ENCODE assay signal across 15 cellular contexts in genomic region chr2:220937231-220937630, GRCh38.
A peak's percentile ranks its signal among the peaks of the same experiment; 100 is the strongest.
DNase-seq lines count a peak whose midpoint lies in the region; ATAC-seq, FAIRE-seq and TF ChIP-seq lines count a peak whose summit lies in the region.
"Had no signal": no experiment of that assay in that cellular context is flagged by ENCODE, and none has a peak within 500 bp of the region (broad histone marks: within the 10 kb centered on the region; RNA-seq: fewer than 3 reads in every experiment).

No MANE protein-coding gene starts in this region.

- POLR2A ChIA-PET in HepG2 (lab: Yijun Ruan, JAX) = no interaction called here

- CTCF ChIA-PET in HepG2 (lab: Yijun Ruan, JAX; ENCODE audit: low intra/inter-chr PET ratio, low total read pairs) = no interaction called here

- H3K27ac ChIP-seq in HepG2 (ENCODE audit: extremely low read length, insufficient read depth, low read length) (peak overlapping the region; percentile 5), right lobe of liver (no peak overlapping the region), cardiac muscle cell (peak overlapping the region; percentile 67)
- H3K27ac ChIP-seq: GM23248 had no signal

- no peaks in the 10 kb centered on the region for H3K36me3 ChIP-seq in HepG2 (replicated peaks in 1 of 2; ENCODE audit: control insufficient read depth in 1 of 2, insufficient read depth in 2 of 2, low read length in 2 of 2)
- no peaks in the 10 kb centered on the region for H3K36me3 ChIP-seq in right lobe of liver
- no peaks in the 10 kb centered on the region for H3K36me3 ChIP-seq in cardiac muscle cell

- H2AFZ ChIP-seq in HepG2 (ENCODE audit: low read length) = no peak overlapping the region
- H2AFZ ChIP-seq: GM23248 had no signal

- intact Hi-C loops in HepG2 (cut with micrococcal nuclease; ENCODE audit: unreplicated experiment) = no loop called here
- intact Hi-C loops in right lobe of liver (cut with DNase I) = no loop called here
- intact Hi-C loops in left ventricle myocardium superior (cut with micrococcal nuclease) = no loop called here

- no peaks in the 10 kb centered on the region for H4K20me1 ChIP-seq in HepG2 (ENCODE audit: insufficient read depth, low read length)

- H3K4me1 ChIP-seq in HepG2 (ENCODE audit: insufficient read depth, low read length) (peaks cover 25% of the 10 kb centered on the region), right lobe of liver (no peaks in the 10 kb centered on the region), cardiac muscle cell (ENCODE audit: low read depth) (peaks cover 26% of the 10 kb centered on the region)

- ATAC-seq in HepG2 (no peak), right lobe of liver (no peak), left ventricle myocardium superior (peak; percentile 89)

- no peak for DNase-seq in HepG2 (ENCODE audit: low spot score)
- no peak for DNase-seq in right lobe of liver
- no peak for DNase-seq in cardiac muscle cell (ENCODE audit: low read depth in 1 of 2, low spot score in 1 of 2)
- no peak for DNase-seq in left ventricle myocardium superior
- no peak for DNase-seq in NCI-H345 (lab: John Stamatoyannopoulos, UW)
- DNase-seq in AML-193 (lab: John Stamatoyannopoulos, UW) = no peak
- DNase-seq in NCI-H226 = no peak
- DNase-seq: ACHN; C1 segment of cervical spinal cord; CD4-positive, alpha-beta T cell; DMS79; GM23248 had no signal

- H3K79me2 ChIP-seq in HepG2 (ENCODE audit: insufficient read depth, low read length) = no peaks in the 10 kb centered on the region

- TF ChIP-seq EP300 in HepG2 (IDR thresholded peaks at IDR 0.05; ENCODE audit: low read depth in 2 of 2, low read length in 2 of 2) (no peak), HepG2 (CRISPR knock-in tag; IDR thresholded peaks at IDR 0.05; ENCODE audit: borderline replicate concordance) (no peak)

- no peak overlapping the region for H3K9ac ChIP-seq in HepG2 (ENCODE audit: insufficient read depth, low read depth, low read length)
- H3K9ac ChIP-seq: GM23248 had no signal

- H3K4me3 ChIP-seq in HepG2 (replicated peaks in 1 of 3; ENCODE audit: insufficient read depth in 1 of 3, low read depth in 2 of 3, low read length in 3 of 3) (no peak overlapping the region), right lobe of liver (no peak overlapping the region), cardiac muscle cell (no peak overlapping the region)
- H3K4me3 ChIP-seq: GM23248 had no signal

- no peak for TF ChIP-seq POLR2A in HepG2 (IDR thresholded peaks at IDR 0.05; ENCODE audit: insufficient read depth in 1 of 2, low read depth in 2 of 2, low read length in 2 of 2)
- TF ChIP-seq POLR2A in right lobe of liver (IDR thresholded peaks at IDR 0.05) = no peak

- H3K27me3 ChIP-seq in HepG2 (ENCODE audit: control insufficient read depth in 1 of 2, insufficient read depth in 2 of 2, low read length in 2 of 2) = no peaks in the 10 kb centered on the region
- no peaks in the 10 kb centered on the region for H3K27me3 ChIP-seq in right lobe of liver
- H3K27me3 ChIP-seq in cardiac muscle cell = no peaks in the 10 kb centered on the region

- no peak for TF ChIP-seq RAD21 in HepG2 (CRISPR knock-in tag; IDR thresholded peaks at IDR 0.05)

- in situ Hi-C loops in HepG2 (cut with HindIII; ENCODE audit: extremely low pct_ligation_motif_present, low pct_unique_long_range_greater_than_20kb) = no loop called here

- peaks cover 45% of the 10 kb centered on the region; the same call in 1 of the 2 replicates for H3K9me3 ChIP-seq in HepG2 (ENCODE audit: low read length)
- no peaks in the 10 kb centered on the region for H3K9me3 ChIP-seq in right lobe of liver
- no peaks in the 10 kb centered on the region for H3K9me3 ChIP-seq in cardiac muscle cell (ENCODE audit: low read depth)

- H3K4me2 ChIP-seq in HepG2 (ENCODE audit: low read depth, low read length) = peak overlapping the region; percentile 27

- no peak for FAIRE-seq in HepG2 (lab: Jason Lieb, UNC)
- FAIRE-seq: G401.6, GM12891, H54 had no signal

- TF ChIP-seq CTCF in HepG2 (CRISPR knock-in tag; IDR thresholded peaks at IDR 0.05) (no peak), right lobe of liver (IDR thresholded peaks at IDR 0.05) (no peak), cardiac muscle cell (IDR thresholded peaks at IDR 0.05; ENCODE audit: low read depth, low read length) (no peak)

- WGBS in HepG2 (ENCODE audit: low lambda C conversion rate) = 17% methylated on average over 1 of the region's 1 CpG
- 50% methylated on average over 1 of the region's 1 CpG for WGBS in right lobe of liver (ENCODE audit: insufficient coverage, low coverage, low lambda C conversion rate, missing lambda C conversion rate)

- BruUV-seq in HepG2 (replicated peaks; lab: Mats Ljungman, UMichigan) = no TSS peak

TF ChIP-seq in HepG2, 621 proteins besides CTCF, POLR2A, EP300 and RAD21:
- TF ChIP-seq JARID2 (CRISPR knock-in tag; IDR thresholded peaks at IDR 0.05; ENCODE audit: insufficient replicate concordance) (no peak), ZNF343 (CRISPR knock-in tag; IDR thresholded peaks at IDR 0.05) (no peak), YY1 (IDR thresholded peaks at IDR 0.05; ENCODE audit: insufficient read depth, insufficient replicate concordance, low read depth, low read length) (no peak), HNF1B (CRISPR knock-in tag; IDR thresholded peaks at IDR 0.05) (no peak), FOXC1 (CRISPR knock-in tag; IDR thresholded peaks at IDR 0.05; ENCODE audit: borderline replicate concordance) (no peak)
- TF ChIP-seq, protein P1, sequence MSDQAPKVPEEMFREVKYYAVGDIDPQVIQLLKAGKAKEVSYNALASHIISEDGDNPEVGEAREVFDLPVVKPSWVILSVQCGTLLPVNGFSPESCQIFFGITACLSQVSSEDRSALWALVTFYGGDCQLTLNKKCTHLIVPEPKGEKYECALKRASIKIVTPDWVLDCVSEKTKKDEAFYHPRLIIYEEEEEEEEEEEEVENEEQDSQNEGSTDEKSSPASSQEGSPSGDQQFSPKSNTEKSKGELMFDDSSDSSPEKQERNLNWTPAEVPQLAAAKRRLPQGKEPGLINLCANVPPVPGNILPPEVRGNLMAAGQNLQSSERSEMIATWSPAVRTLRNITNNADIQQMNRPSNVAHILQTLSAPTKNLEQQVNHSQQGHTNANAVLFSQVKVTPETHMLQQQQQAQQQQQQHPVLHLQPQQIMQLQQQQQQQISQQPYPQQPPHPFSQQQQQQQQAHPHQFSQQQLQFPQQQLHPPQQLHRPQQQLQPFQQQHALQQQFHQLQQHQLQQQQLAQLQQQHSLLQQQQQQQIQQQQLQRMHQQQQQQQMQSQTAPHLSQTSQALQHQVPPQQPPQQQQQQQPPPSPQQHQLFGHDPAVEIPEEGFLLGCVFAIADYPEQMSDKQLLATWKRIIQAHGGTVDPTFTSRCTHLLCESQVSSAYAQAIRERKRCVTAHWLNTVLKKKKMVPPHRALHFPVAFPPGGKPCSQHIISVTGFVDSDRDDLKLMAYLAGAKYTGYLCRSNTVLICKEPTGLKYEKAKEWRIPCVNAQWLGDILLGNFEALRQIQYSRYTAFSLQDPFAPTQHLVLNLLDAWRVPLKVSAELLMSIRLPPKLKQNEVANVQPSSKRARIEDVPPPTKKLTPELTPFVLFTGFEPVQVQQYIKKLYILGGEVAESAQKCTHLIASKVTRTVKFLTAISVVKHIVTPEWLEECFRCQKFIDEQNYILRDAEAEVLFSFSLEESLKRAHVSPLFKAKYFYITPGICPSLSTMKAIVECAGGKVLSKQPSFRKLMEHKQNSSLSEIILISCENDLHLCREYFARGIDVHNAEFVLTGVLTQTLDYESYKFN (CRISPR knock-in tag; conservative IDR thresholded peaks at IDR 0.05) = no peak

Comparison
In these comparisons a context has a peak if more than half of its experiments do, and no peak if none do; other contexts are left out.
1. H3K27ac ChIP-seq: peak in HepG2 (single experiment) and cardiac muscle cell (single experiment); none in right lobe of liver (0 of 3).